Comparison of ENCODE assay signal across 2 cellular contexts in genomic region chr1:201482755-201483154, GRCh38.
TF ChIP-seq lines count a peak whose summit lies in the region.

No MANE protein-coding gene starts in this region.

TF ChIP-seq in A549, 52 proteins besides CTCF, POLR2A, EP300 and RAD21:
- TF ChIP-seq RFX5 (IDR thresholded peaks at IDR 0.05) (no peak), HDAC2 (IDR thresholded peaks at IDR 0.05) (no peak), EHF (CRISPR knock-in tag; IDR thresholded peaks at IDR 0.05) (no peak), HOXB5 (CRISPR knock-in tag; IDR thresholded peaks at IDR 0.05) (no peak), CHD2 (IDR thresholded peaks at IDR 0.05; ENCODE audit: low read length, partially characterized antibody) (no peak), CBX8 (IDR thresholded peaks at IDR 0.05) (no peak), BHLHE40 (IDR thresholded peaks at IDR 0.05; ENCODE audit: low read depth, low read length) (no peak), KDM5A (IDR thresholded peaks at IDR 0.05) (no peak), NPAS2 (CRISPR knock-in tag; IDR thresholded peaks at IDR 0.05; ENCODE audit: borderline replicate concordance) (no peak), SMC3 (IDR thresholded peaks at IDR 0.05) (no peak), GATA3 (IDR thresholded peaks at IDR 0.05; ENCODE audit: borderline replicate concordance) (no peak), ZC3H11A (IDR thresholded peaks at IDR 0.05) (no peak), HMGXB4 (CRISPR knock-in tag; IDR thresholded peaks at IDR 0.05; ENCODE audit: borderline replicate concordance) (no peak), TP53 (CRISPR knock-in tag; IDR thresholded peaks at IDR 0.05) (no peak), HEYL (CRISPR knock-in tag; IDR thresholded peaks at IDR 0.05) (no peak)
- TF ChIP-seq, protein P1, sequence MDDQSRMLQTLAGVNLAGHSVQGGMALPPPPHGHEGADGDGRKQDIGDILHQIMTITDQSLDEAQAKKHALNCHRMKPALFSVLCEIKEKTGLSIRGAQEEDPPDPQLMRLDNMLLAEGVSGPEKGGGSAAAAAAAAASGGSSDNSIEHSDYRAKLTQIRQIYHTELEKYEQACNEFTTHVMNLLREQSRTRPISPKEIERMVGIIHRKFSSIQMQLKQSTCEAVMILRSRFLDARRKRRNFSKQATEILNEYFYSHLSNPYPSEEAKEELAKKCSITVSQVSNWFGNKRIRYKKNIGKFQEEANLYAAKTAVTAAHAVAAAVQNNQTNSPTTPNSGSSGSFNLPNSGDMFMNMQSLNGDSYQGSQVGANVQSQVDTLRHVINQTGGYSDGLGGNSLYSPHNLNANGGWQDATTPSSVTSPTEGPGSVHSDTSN (IDR thresholded peaks at IDR 0.05), result no peak
TF ChIP-seq in A549: peak in this region for 0.

TF ChIP-seq in WTC11, 78 proteins besides CTCF, POLR2A, EP300 and RAD21:
- TF ChIP-seq ZNF317 (CRISPR knock-in tag; IDR thresholded peaks at IDR 0.05; ENCODE audit: borderline replicate concordance, low read depth), result no peak
- TF ChIP-seq ZNF263 (CRISPR knock-in tag; IDR thresholded peaks at IDR 0.05; ENCODE audit: low read depth), result no peak
- TF ChIP-seq, protein P2, sequence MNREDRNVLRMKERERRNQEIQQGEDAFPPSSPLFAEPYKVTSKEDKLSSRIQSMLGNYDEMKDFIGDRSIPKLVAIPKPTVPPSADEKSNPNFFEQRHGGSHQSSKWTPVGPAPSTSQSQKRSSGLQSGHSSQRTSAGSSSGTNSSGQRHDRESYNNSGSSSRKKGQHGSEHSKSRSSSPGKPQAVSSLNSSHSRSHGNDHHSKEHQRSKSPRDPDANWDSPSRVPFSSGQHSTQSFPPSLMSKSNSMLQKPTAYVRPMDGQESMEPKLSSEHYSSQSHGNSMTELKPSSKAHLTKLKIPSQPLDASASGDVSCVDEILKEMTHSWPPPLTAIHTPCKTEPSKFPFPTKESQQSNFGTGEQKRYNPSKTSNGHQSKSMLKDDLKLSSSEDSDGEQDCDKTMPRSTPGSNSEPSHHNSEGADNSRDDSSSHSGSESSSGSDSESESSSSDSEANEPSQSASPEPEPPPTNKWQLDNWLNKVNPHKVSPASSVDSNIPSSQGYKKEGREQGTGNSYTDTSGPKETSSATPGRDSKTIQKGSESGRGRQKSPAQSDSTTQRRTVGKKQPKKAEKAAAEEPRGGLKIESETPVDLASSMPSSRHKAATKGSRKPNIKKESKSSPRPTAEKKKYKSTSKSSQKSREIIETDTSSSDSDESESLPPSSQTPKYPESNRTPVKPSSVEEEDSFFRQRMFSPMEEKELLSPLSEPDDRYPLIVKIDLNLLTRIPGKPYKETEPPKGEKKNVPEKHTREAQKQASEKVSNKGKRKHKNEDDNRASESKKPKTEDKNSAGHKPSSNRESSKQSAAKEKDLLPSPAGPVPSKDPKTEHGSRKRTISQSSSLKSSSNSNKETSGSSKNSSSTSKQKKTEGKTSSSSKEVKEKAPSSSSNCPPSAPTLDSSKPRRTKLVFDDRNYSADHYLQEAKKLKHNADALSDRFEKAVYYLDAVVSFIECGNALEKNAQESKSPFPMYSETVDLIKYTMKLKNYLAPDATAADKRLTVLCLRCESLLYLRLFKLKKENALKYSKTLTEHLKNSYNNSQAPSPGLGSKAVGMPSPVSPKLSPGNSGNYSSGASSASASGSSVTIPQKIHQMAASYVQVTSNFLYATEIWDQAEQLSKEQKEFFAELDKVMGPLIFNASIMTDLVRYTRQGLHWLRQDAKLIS (CRISPR knock-in tag; IDR thresholded peaks at IDR 0.05; ENCODE audit: borderline replicate concordance), result no peak
- TF ChIP-seq NR2C2 (CRISPR knock-in tag; IDR thresholded peaks at IDR 0.05), result no peak
- TF ChIP-seq ESRRA (CRISPR knock-in tag; IDR thresholded peaks at IDR 0.05; ENCODE audit: borderline replicate concordance), result no peak
- TF ChIP-seq TCF7 (CRISPR knock-in tag; IDR thresholded peaks at IDR 0.05; ENCODE audit: low read depth), result no peak
- TF ChIP-seq EMX1 (CRISPR knock-in tag; IDR thresholded peaks at IDR 0.05), result no peak
- no peak for TF ChIP-seq ZNF423 (CRISPR knock-in tag; IDR thresholded peaks at IDR 0.05)
- TF ChIP-seq NR1H2 (CRISPR knock-in tag; IDR thresholded peaks at IDR 0.05), result no peak
- no peak for TF ChIP-seq ELF4 (CRISPR knock-in tag; IDR thresholded peaks at IDR 0.05; ENCODE audit: low read depth)
- no peak for TF ChIP-seq CREM (CRISPR knock-in tag; IDR thresholded peaks at IDR 0.05)
- TF ChIP-seq, protein P3, sequence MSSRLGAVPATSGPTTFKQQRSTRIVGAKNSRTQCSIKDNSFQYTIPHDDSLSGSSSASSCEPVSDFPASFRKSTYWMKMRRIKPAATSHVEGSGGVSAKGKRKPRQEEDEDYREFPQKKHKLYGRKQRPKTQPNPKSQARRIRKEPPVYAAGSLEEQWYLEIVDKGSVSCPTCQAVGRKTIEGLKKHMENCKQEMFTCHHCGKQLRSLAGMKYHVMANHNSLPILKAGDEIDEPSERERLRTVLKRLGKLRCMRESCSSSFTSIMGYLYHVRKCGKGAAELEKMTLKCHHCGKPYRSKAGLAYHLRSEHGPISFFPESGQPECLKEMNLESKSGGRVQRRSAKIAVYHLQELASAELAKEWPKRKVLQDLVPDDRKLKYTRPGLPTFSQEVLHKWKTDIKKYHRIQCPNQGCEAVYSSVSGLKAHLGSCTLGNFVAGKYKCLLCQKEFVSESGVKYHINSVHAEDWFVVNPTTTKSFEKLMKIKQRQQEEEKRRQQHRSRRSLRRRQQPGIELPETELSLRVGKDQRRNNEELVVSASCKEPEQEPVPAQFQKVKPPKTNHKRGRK (CRISPR knock-in tag; IDR thresholded peaks at IDR 0.05; ENCODE audit: borderline replicate concordance), result no peak
- TF ChIP-seq TEAD4 (CRISPR knock-in tag; IDR thresholded peaks at IDR 0.05), result no peak
